Comparison of ENCODE assay signal across 19 cellular contexts in the genomic region with DNA sequence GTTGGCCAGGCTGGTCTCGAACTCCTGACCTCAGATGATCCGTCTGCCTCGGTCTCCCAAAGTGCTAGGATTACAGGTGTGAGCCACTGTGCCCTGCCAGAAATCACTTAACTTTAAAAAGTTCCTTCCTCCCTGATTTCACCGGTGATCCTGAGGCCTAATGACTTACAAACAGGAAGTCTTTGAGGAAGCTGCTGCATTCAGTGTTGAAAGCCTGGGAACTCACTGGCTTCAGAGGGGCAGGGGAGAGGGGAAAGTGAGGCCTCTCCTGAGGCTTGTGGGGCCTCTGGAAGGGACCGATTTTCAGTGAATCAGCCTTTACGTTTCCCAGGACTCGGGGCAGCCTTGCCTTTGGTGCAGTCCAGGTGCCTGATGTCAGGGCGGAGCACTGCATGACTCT. TPM values are rescaled to one million over a fixed set of nuclear protein-coding genes. Genes with fewer than 3 reads are reported as not detected.
DNase-seq lines count a peak whose midpoint lies in the region; ATAC-seq, FAIRE-seq and TF ChIP-seq lines count a peak whose summit lies in the region.
"Had no signal": no experiment of that assay in that cellular context is flagged by ENCODE, and none has a peak within 500 bp of the region (broad histone marks: within the 10 kb centered on the region; RNA-seq: fewer than 3 reads in every experiment).

No MANE protein-coding gene starts in this region.

- peak overlapping the region; percentile 17 for H3K27ac Mint-ChIP-seq in endodermal cell
- H3K27ac Mint-ChIP-seq in nephron, result peak overlapping the region in 2 of 3 experiments; percentile 46 to 55
- H3K27ac Mint-ChIP-seq: CD8-positive, alpha-beta T cell; GM23338 had no signal

- TF ChIP-seq CTCF in endodermal cell (conservative IDR thresholded peaks at IDR 0.05) (no peak), nephron (IDR thresholded peaks at IDR 0.05; ENCODE audit: unreplicated experiment in 3 of 3) (no peak)

- 82 to 88% methylated on average over 8 of the region's 8 CpGs for WGBS in endodermal cell (ENCODE audit: insufficient coverage in 1 of 2, insufficient read length in 1 of 2), 2 experiments

- H3K4me1 ChIP-seq in endodermal cell (ENCODE audit: control insufficient read depth, insufficient read depth, low read length), result no peaks in the 10 kb centered on the region
- H3K4me1 ChIP-seq: SJSA1 had no signal

- DNase-seq in H7 (peak; percentile 24), NOMO-1 treated with dmso at 0.1 percent for 144 hours (lab: John Stamatoyannopoulos, UW; ENCODE audit: unreplicated experiment) (peak; percentile 24), endodermal cell (no peak), COLO668 (lab: John Stamatoyannopoulos, UW; ENCODE audit: unreplicated experiment) (no peak), GM12891 (ENCODE audit: insufficient read length, low spot score) (no peak), NCI-H1092 treated with DMSO at 0.1 percent for 48 hours (lab: John Stamatoyannopoulos, UW) (no peak)
- DNase-seq: CD8-positive, alpha-beta T cell; MG63; NCI-H1417 treated with DMSO at 0.1 percent for 48 hours; NCI-H2029; NCI-H2171 treated with DMSO at 0.1 percent for 48 hours; NCI-H510A; OCI-M1 had no signal

- H3K36me3 Mint-ChIP-seq in endodermal cell (ENCODE audit: low read depth) (no peaks in the 10 kb centered on the region), nephron (ENCODE audit: low read depth) (no peaks in the 10 kb centered on the region)
- H3K36me3 Mint-ChIP-seq: CD8-positive, alpha-beta T cell had no signal

- H3K9me3 Mint-ChIP-seq in endodermal cell (no peaks in the 10 kb centered on the region), nephron (no peaks in the 10 kb centered on the region)
- H3K9me3 Mint-ChIP-seq: CD8-positive, alpha-beta T cell; GM23338 had no signal

- H3K36me3 ChIP-seq in H7 (replicated peaks; ENCODE audit: control insufficient read depth, insufficient read depth, low read length) (no peaks in the 10 kb centered on the region), endodermal cell (ENCODE audit: control insufficient read depth, insufficient read depth, low read length) (no peaks in the 10 kb centered on the region)
- H3K36me3 ChIP-seq: MG63, SJSA1 had no signal

- no peak overlapping the region for H3K9ac ChIP-seq in endodermal cell (ENCODE audit: extremely low read depth, low read length, poor library complexity, severe bottlenecking)
- H3K9ac ChIP-seq: KMS-11 had no signal

- H3K27me3 Mint-ChIP-seq in endodermal cell (ENCODE audit: insufficient read depth) (peaks cover 8% of the 10 kb centered on the region), nephron (ENCODE audit: low read depth) (peaks cover 15% of the 10 kb centered on the region)

- no peak overlapping the region for H3K4me3 ChIP-seq in H7 (ENCODE audit: insufficient read depth, low read depth, low read length)
- H3K4me3 ChIP-seq in endodermal cell (ENCODE audit: low read length), result no peak overlapping the region
- H3K4me3 ChIP-seq: GM23338, MG63, SJSA1 had no signal

- H3K27me3 ChIP-seq in H7 (ENCODE audit: control insufficient read depth, insufficient read depth, low read length) (no peaks in the 10 kb centered on the region), endodermal cell (ENCODE audit: control insufficient read depth, insufficient read depth, low read length, poor library complexity, severe bottlenecking) (no peaks in the 10 kb centered on the region)
- H3K27me3 ChIP-seq: MG63, SJSA1 had no signal

- H3K9me3 ChIP-seq in endodermal cell (ENCODE audit: control insufficient read depth, low read length), result no peaks in the 10 kb centered on the region
- H3K9me3 ChIP-seq: MG63, SJSA1 had no signal

- no peak for ATAC-seq in HG03108 (IDR thresholded peaks at IDR 0.05; ENCODE audit: unreplicated experiment)
- ATAC-seq: CD8-positive, alpha-beta T cell; GM23338 had no signal

- no peak for FAIRE-seq in GM12891 (lab: Jason Lieb, UNC)

- H3K4me1 Mint-ChIP-seq in endodermal cell (no peaks in the 10 kb centered on the region), nephron (peaks cover 4% of the 10 kb centered on the region)

- no peak for TF ChIP-seq POLR2A in GM12891 (IDR thresholded peaks at IDR 0.05; ENCODE audit: low read depth, low read length)

- no peak overlapping the region for H3K27ac ChIP-seq in endodermal cell (ENCODE audit: low read depth, low read length)
- H3K27ac ChIP-seq: KMS-11, RWPE1, SJSA1 had no signal

- no peak overlapping the region for H3K4me3 Mint-ChIP-seq in endodermal cell
- H3K4me3 Mint-ChIP-seq in nephron, result no peak overlapping the region
- H3K4me3 Mint-ChIP-seq: CD8-positive, alpha-beta T cell; GM23338 had no signal

TF ChIP-seq in GM12891, 5 proteins besides CTCF, POLR2A, EP300 and RAD21:
- TF ChIP-seq TAF1 (IDR thresholded peaks at IDR 0.05; ENCODE audit: low read depth, low read length) (no peak), PAX5 (IDR thresholded peaks at IDR 0.05; ENCODE audit: insufficient read depth, low read length, severe bottlenecking) (no peak)

RNA-seq across cellular contexts. Expression of a gene that starts 30.2 kb away (rescaled TPM):
- 54.8 and 76.9 TPM in 2 replicates for total RNA-seq in H7 (2014; rRNA removed; shearing (Covaris generic))
- 10 to 100 TPM in 1 of 2 donors, 1 to 10 TPM in 1; 5.2 to 10.5 TPM for total RNA-seq in endodermal cell
- polyA plus RNA-seq in endodermal cell (2013, experiment 1 of 2), result 27.7 TPM
- 26.5 TPM for polyA plus RNA-seq in endodermal cell (2013, experiment 2 of 2)
- polyA plus RNA-seq in GM12891 (2012; ENCODE audit: low read depth, missing spikeins), result 1.1 TPM
- total RNA-seq: CD8-positive, alpha-beta T cell had no signal

Comparison
In these comparisons a context has a peak if more than half of its experiments do, and no peak if none do; other contexts are left out.
1. DNase-seq: peak in H7 (single experiment) and NOMO-1 treated with dmso at 0.1 percent for 144 hours (single experiment); none in endodermal cell (single experiment), COLO668 (single experiment), GM12891 (single experiment) and NCI-H1092 treated with DMSO at 0.1 percent for 48 hours (single experiment).